ENCODE assay signal across 8 cellular contexts in genomic region chr6:122744247-122744646, GRCh38. TPM values are rescaled to one million over a fixed set of nuclear protein-coding genes. Genes with fewer than 3 reads are reported as not detected.
DNase-seq lines count a peak whose midpoint lies in the region; ATAC-seq and TF ChIP-seq lines count a peak whose summit lies in the region.
"Not testable (repeated sequence)": the region's sequence is repeated elsewhere in the genome, so short reads cannot be mapped to it uniquely, and the experiment has no call there.
"Had no signal": no experiment of that assay in that cellular context is flagged by ENCODE, and none has a peak within 500 bp of the region (broad histone marks: within the 10 kb centered on the region; RNA-seq: fewer than 3 reads in every experiment).

No MANE protein-coding gene starts in this region.

- not testable (repeated sequence) for H3K9me3 ChIP-seq in heart right ventricle

- peak; percentile 30 for TF ChIP-seq CTCF in cardiac fibroblast (IDR thresholded peaks at IDR 0.05; ENCODE audit: low read depth, low read length)
- peak in 7 of 9 donors; percentile 27 to 47 (median 38) for TF ChIP-seq CTCF in heart right ventricle (IDR thresholded peaks at IDR 0.05)
- peak in 2 of 3 experiments; percentile 30 to 31 for TF ChIP-seq CTCF in nephron (IDR thresholded peaks at IDR 0.05; ENCODE audit: unreplicated experiment in 3 of 3)

- not testable (repeated sequence) for H3K27me3 Mint-ChIP-seq in nephron (ENCODE audit: low read depth)

- in situ Hi-C loops in SK-MEL-5 (cut with HindIII; ENCODE audit: low pct_unique_long_range_greater_than_20kb, low sequenced_read_pairs): not testable (repeated sequence)

- H3K36me3 Mint-ChIP-seq in nephron (ENCODE audit: low read depth): not testable (repeated sequence)

- not testable (repeated sequence) for H3K9me3 Mint-ChIP-seq in nephron

- H3K4me1 ChIP-seq in heart right ventricle: not testable (repeated sequence)

- not testable (repeated sequence) for H3K27ac ChIP-seq in heart right ventricle

- peak; percentile 36 for DNase-seq in DMS79 (lab: John Stamatoyannopoulos, UW)
- DNase-seq in NCI-H2029 treated with DMSO at 0.1 percent for 48 hours (lab: John Stamatoyannopoulos, UW): peak; percentile 51
- peak; percentile 45 for DNase-seq in SK-MEL-5 (ENCODE audit: low read depth, low spot score)
- peak; percentile 22 to 36 for DNase-seq in cardiac fibroblast (ENCODE audit: low read depth in 2 of 2)
- DNase-seq in heart right ventricle: not testable (repeated sequence)

- intact Hi-C loops in heart right ventricle (cut with DNase I): not testable (repeated sequence)

- H3K4me3 Mint-ChIP-seq in nephron: not testable (repeated sequence)

- H3K4me3 ChIP-seq in cardiac fibroblast (replicated peaks in 1 of 2; ENCODE audit: low read depth in 2 of 2, low read length in 2 of 2); heart right ventricle: not testable (repeated sequence)

- not testable (repeated sequence) for H3K36me3 ChIP-seq in heart right ventricle

- peak; percentile 54 for ATAC-seq in HG03442 (IDR thresholded peaks at IDR 0.05; ENCODE audit: unreplicated experiment)
- not testable (repeated sequence) for ATAC-seq in heart right ventricle

- H3K4me1 Mint-ChIP-seq in nephron: not testable (repeated sequence)

- H3K27me3 ChIP-seq in heart right ventricle: peaks cover 0 to 15% (median 9%) of the 10 kb centered on the region in 7 donors

- WGBS in heart right ventricle, 2 donors: 33 to 34% methylated on average over 8 of the region's 8 CpGs

- H3K27ac Mint-ChIP-seq in nephron: not testable (repeated sequence)

RNA-seq across cellular contexts. Expression of gene FABP7, which starts 35.3 kb away (rescaled TPM):
- total RNA-seq in SK-MEL-5 (2014; rRNA removed; shearing (Covaris generic)): 200 and 202 TPM in 2 replicates
- polyA plus RNA-seq in SK-MEL-5 (2015; cell fraction: cytosol; rRNA removed): 93.4 and 122 TPM in 2 replicates
- 37.6 and 41.9 TPM in 2 replicates for polyA plus RNA-seq in SK-MEL-5 (2015; cell fraction: nucleus; rRNA removed)
- not detected for total RNA-seq in heart right ventricle
- polyA plus RNA-seq in heart right ventricle: under 1 TPM in 1 of 2 donors, not detected in 1; 0.16 TPM
- total RNA-seq: spleen had no signal

RNA-seq across cellular contexts. Expression of gene SMPDL3A, which starts 44.8 kb away (rescaled TPM):
- 59.4 and 60.4 TPM in 2 replicates for total RNA-seq in SK-MEL-5 (2014; rRNA removed; shearing (Covaris generic))
- 38.1 and 41.5 TPM in 2 replicates for polyA plus RNA-seq in SK-MEL-5 (2015; cell fraction: cytosol; rRNA removed)
- polyA plus RNA-seq in SK-MEL-5 (2015; cell fraction: nucleus; rRNA removed): 19.7 and 20.3 TPM in 2 replicates
- total RNA-seq in heart right ventricle: 1 to 10 TPM; 2.5 to 6.7 (median 3.3) TPM
- 1 to 10 TPM; 4.6 to 5.4 TPM for polyA plus RNA-seq in heart right ventricle

Comparison
In these comparisons a context has a peak if more than half of its experiments do, and no peak if none do; other contexts are left out.
1. RNA of gene FABP7, which starts 35.3 kb away (total RNA-seq): 200 to 202 TPM in SK-MEL-5; not detected in heart right ventricle; every median in the first group is over 100 times any median in the second.
2. Peak in every context shown above with its lines, with median percentiles within 50 percentile points of each other: CTCF ChIP-seq.